Comparison of ENCODE assay signal across 18 cellular contexts in the genomic region with DNA sequence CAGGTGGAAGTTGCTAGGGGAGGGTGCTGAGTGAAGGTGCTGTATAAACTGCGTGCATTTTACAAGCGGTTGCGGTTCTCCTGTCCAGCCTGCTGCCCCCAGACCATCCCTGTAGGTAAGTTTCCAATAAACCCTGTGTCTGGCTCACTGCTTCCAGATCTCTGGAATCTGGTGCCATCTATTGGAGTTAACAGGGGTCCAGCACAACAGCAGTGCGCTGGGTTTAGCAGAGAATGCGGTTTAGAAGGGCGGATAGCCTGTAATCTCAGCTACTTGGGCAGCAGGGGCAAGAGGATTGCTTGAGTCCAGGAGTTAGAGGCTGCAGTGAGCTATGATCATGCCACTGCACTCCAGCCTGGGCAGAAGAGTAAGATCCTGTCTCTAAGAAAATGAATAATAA. TPM values are rescaled to one million over a fixed set of nuclear protein-coding genes. Genes with fewer than 3 reads are reported as not detected.
A peak's percentile ranks its signal among the peaks of the same experiment; 100 is the strongest.
DNase-seq lines count a peak whose midpoint lies in the region; TF ChIP-seq lines count a peak whose summit lies in the region.
"Had no signal": no experiment of that assay in that cellular context is flagged by ENCODE, and none has a peak within 500 bp of the region (broad histone marks: within the 10 kb centered on the region; RNA-seq: fewer than 3 reads in every experiment).

No MANE protein-coding gene starts in this region.

- H3K23me2 ChIP-seq in H9 (ENCODE audit: insufficient read length, low read depth, low read length, poor library complexity, severe bottlenecking): peaks cover 7% of the 10 kb centered on the region

- no peak overlapping the region for H2BK15ac ChIP-seq in H9 (ENCODE audit: low read depth, low read length)

- H3K9me3 ChIP-seq in H9 (ENCODE audit: control insufficient read depth, low read depth, low read length): no peaks in the 10 kb centered on the region
- H3K9me3 ChIP-seq: tibial nerve had no signal

- H3K4me3 Mint-ChIP-seq in H9: no peak overlapping the region
- H3K4me3 Mint-ChIP-seq: activated CD4-positive, alpha-beta T cell treated with anti-CD3 and anti-CD28 coated beads, Interleukin-2, amount 10 ng/mL, durations not matched to agents 7 days and 5 days; activated T-cell treated with anti-CD3 and anti-CD28 coated beads, Interleukin-2, amount 50 U/mL, for 4 hours had no signal

- no CpG with 5 or more reads among the region's 6 CpGs for WGBS in H9 (ENCODE audit: extremely low coverage, insufficient read length, low lambda C conversion rate)

- no peak overlapping the region for H2BK20ac ChIP-seq in H9 (ENCODE audit: low read depth, low read length, poor library complexity, severe bottlenecking)

- H2BK120ac ChIP-seq in H9 (ENCODE audit: low read depth, low read length, poor library complexity, severe bottlenecking): no peak overlapping the region

- H4K8ac ChIP-seq in H9 (replicated peaks; ENCODE audit: insufficient read length, low read depth, low read length): no peak overlapping the region

- no peak overlapping the region for H3K27ac ChIP-seq in 22Rv1
- H3K27ac ChIP-seq in H9 (ENCODE audit: insufficient read length, low read depth, low read length): no peak overlapping the region
- H3K27ac ChIP-seq: tibial nerve had no signal

- H3K4me1 ChIP-seq in H9 (ENCODE audit: insufficient read depth, low read length): peaks cover 5% of the 10 kb centered on the region; the same call in 1 of the 2 replicates

- no peak overlapping the region for H4K91ac ChIP-seq in H9 (ENCODE audit: insufficient read length, low read depth, low read length)

- H3K79me1 ChIP-seq in H9 (ENCODE audit: insufficient read depth, low read depth, low read length, poor library complexity, severe bottlenecking): peaks cover 7% of the 10 kb centered on the region

- no peak overlapping the region for H3T11ph ChIP-seq in H9 (ENCODE audit: low read length)

- no peaks in the 10 kb centered on the region for H3K27me3 ChIP-seq in H9 (ENCODE audit: insufficient read depth, low read length)
- H3K27me3 ChIP-seq: tibial nerve had no signal

- no peak overlapping the region for H2BK5ac ChIP-seq in H9 (ENCODE audit: insufficient read length, low read length)

- H2BK12ac ChIP-seq in H9 (ENCODE audit: insufficient read length, low read depth, low read length): no peak overlapping the region

- no peaks in the 10 kb centered on the region for H4K20me1 ChIP-seq in H9 (ENCODE audit: control insufficient read depth, insufficient read depth, insufficient read length)

- TF ChIP-seq CTCF in 22Rv1 (IDR thresholded peaks at IDR 0.05) (peak; percentile 20; the same call in 1 of the 2 replicates), H9 (conservative IDR thresholded peaks at IDR 0.05) (peak; percentile 26; the same call in 2 of the 3 replicates)

- H3K79me2 ChIP-seq in H9 (ENCODE audit: insufficient read depth, low read length): peaks cover 14% of the 10 kb centered on the region; the same call in 1 of the 2 replicates

- no peak overlapping the region for H3K23ac ChIP-seq in H9 (ENCODE audit: insufficient read length, low read depth, low read length)

- no peak overlapping the region for H2AFZ ChIP-seq in H9 (ENCODE audit: low read length)

- no peaks in the 10 kb centered on the region for H3K9me3 Mint-ChIP-seq in H9
- H3K9me3 Mint-ChIP-seq: activated CD4-positive, alpha-beta T cell treated with anti-CD3 and anti-CD28 coated beads, Interleukin-2, amount 10 ng/mL, durations not matched to agents 7 days and 5 days; activated T-cell treated with anti-CD3 and anti-CD28 coated beads, Interleukin-2, amount 50 U/mL, for 4 hours had no signal

- no peak overlapping the region for H3K4ac ChIP-seq in H9 (ENCODE audit: low read depth, low read length)

- H3K56ac ChIP-seq in H9 (ENCODE audit: insufficient read length, low read depth, low read length): no peak overlapping the region

- H2AK5ac ChIP-seq in H9 (ENCODE audit: insufficient read length, low read length): no peak overlapping the region

- peaks cover 8 to 25% (median 18%) of the 10 kb centered on the region in 3 experiments for H3K36me3 Mint-ChIP-seq in H9 (ENCODE audit: insufficient read depth in 1 of 3, low read depth in 3 of 3)

- DNase-seq in H9 (no peak), astrocyte of the hippocampus (ENCODE audit: low read depth, low spot score) (peak; percentile 39), medulla oblongata (ENCODE audit: extremely low spot score) (peak; percentile 58), AG08395 (ENCODE audit: low spot score) (no peak), NCI-H510A (lab: John Stamatoyannopoulos, UW) (no peak), NCI-H146 treated with DMSO at 0.1 percent for 48 hours (lab: John Stamatoyannopoulos, UW; ENCODE audit: unreplicated experiment) (no peak)
- no peak for DNase-seq in activated T-cell treated with anti-CD3 and anti-CD28 coated beads, Interleukin-2, amount 50 U/mL, for 48 hours
- DNase-seq: activated CD4-positive, alpha-beta T cell treated with anti-CD3 and anti-CD28 coated beads, Interleukin-2, amount 10 ng/mL, durations not matched to agents 7 days and 5 days; activated T-cell treated with anti-CD3 and anti-CD28 coated beads, Interleukin-2, amount 50 U/mL, for 4 hours; DMS53; erythroblast; NCI-H187; retina; SHP77; stimulated activated CD4-positive, alpha-beta T cell treated with anti-CD3 and anti-CD28 coated beads, Interleukin-4, amount 100 ng/mL, for 1 hour; T1000 had no signal

- H3K27me3 Mint-ChIP-seq in H9 (ENCODE audit: low read depth): no peaks in the 10 kb centered on the region
- H3K27me3 Mint-ChIP-seq: activated CD4-positive, alpha-beta T cell treated with anti-CD3 and anti-CD28 coated beads, Interleukin-2, amount 10 ng/mL, durations not matched to agents 7 days and 5 days had no signal

- no peak overlapping the region for H4K5ac ChIP-seq in H9 (ENCODE audit: insufficient read length, low read depth, low read length)

- no peak overlapping the region for H3K27ac Mint-ChIP-seq in H9
- H3K27ac Mint-ChIP-seq: activated CD4-positive, alpha-beta T cell treated with anti-CD3 and anti-CD28 coated beads, Interleukin-2, amount 10 ng/mL, durations not matched to agents 7 days and 5 days had no signal

- no peak overlapping the region for H3K9ac ChIP-seq in H9 (ENCODE audit: extremely low read depth, insufficient read length, low read length)

- H3K18ac ChIP-seq in H9 (ENCODE audit: insufficient read length, low read depth, low read length): no peak overlapping the region

- H3K4me2 ChIP-seq in H9 (ENCODE audit: insufficient read depth, insufficient read length, low read length): no peak overlapping the region

- H3K14ac ChIP-seq in H9 (ENCODE audit: insufficient read depth, low read length): no peak overlapping the region

- H3K4me1 Mint-ChIP-seq in H9: peaks cover 20 to 23% of the 10 kb centered on the region in 2 experiments

RNA-seq across cellular contexts. Expression of a gene that starts 4.9 kb away (rescaled TPM):
- 32.7 and 35.0 TPM in 2 replicates for total RNA-seq in H9 (2021)

Comparison
In these comparisons a context has a peak if more than half of its experiments do, and no peak if none do; other contexts are left out.
1. DNase-seq: peak in astrocyte of the hippocampus (single experiment) and medulla oblongata (single experiment); none in H9 (single experiment), AG08395 (single experiment), NCI-H510A (single experiment), activated T-cell treated with anti-CD3 and anti-CD28 coated beads, Interleukin-2, amount 50 U/mL, for 48 hours (0 of 2) and NCI-H146 treated with DMSO at 0.1 percent for 48 hours (single experiment).